Comparison of ENCODE assay signal across 8 cellular contexts in genomic region chr22:30423296-30423958, GRCh38. TPM values are rescaled to one million over a fixed set of nuclear protein-coding genes. Genes with fewer than 3 reads are reported as not detected.
DNase-seq lines count a peak whose midpoint lies in the region; ATAC-seq and TF ChIP-seq lines count a peak whose summit lies in the region.

No MANE protein-coding gene starts in this region.

- ATAC-seq in HG03066 (IDR thresholded peaks at IDR 0.05; ENCODE audit: low read depth, unreplicated experiment): peak; percentile 28
- peak; percentile 60 for ATAC-seq in body of pancreas

- H3K9me3 ChIP-seq in SK-N-MC (ENCODE audit: low read depth, low read length): no peaks in the 10 kb centered on the region
- no peaks in the 10 kb centered on the region for H3K9me3 ChIP-seq in body of pancreas

- WGBS in body of pancreas, 2 donors: 0% methylated on average over 11 to 45 of the region's 45 CpGs

- H3K27me3 ChIP-seq in body of pancreas: no peaks in the 10 kb centered on the region

- H3K27ac ChIP-seq in SK-N-MC: peak overlapping the region; percentile 89
- peak overlapping the region; percentile 94 to 97 (median 96) for H3K27ac ChIP-seq in body of pancreas

- intact Hi-C loops in body of pancreas (cut with DNase I): no loop called here

- peak in 3 of 7 experiments; percentile 15 to 36 (median 24) for TF ChIP-seq CTCF in body of pancreas (IDR thresholded peaks at IDR 0.05)

- peak overlapping the region; percentile 98 for H3K4me3 ChIP-seq in SK-N-MC
- H3K4me3 ChIP-seq in body of pancreas: peak overlapping the region; percentile 20

- TF ChIP-seq POLR2A in body of pancreas (IDR thresholded peaks at IDR 0.05): peak; percentile 91 to 95 (median 95)

- H3K36me3 ChIP-seq in SK-N-MC (ENCODE audit: insufficient read depth, low read length) (peaks cover 9% of the 10 kb centered on the region; the same call in 1 of the 2 replicates), body of pancreas (replicated peaks in 1 of 2; ENCODE audit: insufficient read depth in 1 of 2, low read depth in 2 of 2) (no peaks in the 10 kb centered on the region)

- H3K9ac ChIP-seq in SK-N-MC (ENCODE audit: insufficient read length): peak overlapping the region; percentile 97

- peak; percentile 38 to 47 for DNase-seq in NCI-H2081 (lab: John Stamatoyannopoulos, UW)
- DNase-seq in NCI-H2081 treated with DMSO at 0.1 percent for 48 hours (lab: John Stamatoyannopoulos, UW): no peak
- DNase-seq in SK-N-MC (ENCODE audit: low read depth, low spot score): no peak
- peak in 1 of 4 donors; percentile 63 for DNase-seq in body of pancreas
- DNase-seq in kidney glomerular epithelial cell (lab: John Stamatoyannopoulos, UW): peak; percentile 84
- peak; percentile 42 to 49 for DNase-seq in stimulated activated CD4-positive, alpha-beta T cell treated with anti-CD3 and anti-CD28 coated beads, Interleukin-4, amount 100 ng/mL, for 4 hours
- DNase-seq in cortex of kidney (lab: John Stamatoyannopoulos, UW): no peak

- H3K4me1 ChIP-seq in body of pancreas: peaks cover 53% of the 10 kb centered on the region

RNA-seq across cellular contexts. Expression of gene MTFP1, which starts 2.1 kb away (rescaled TPM):
- 10 to 100 TPM in 1 of 2 donors, 1 to 10 TPM in 1; 9.9 to 18.5 TPM for total RNA-seq in body of pancreas

RNA-seq across cellular contexts. Expression of gene SEC14L2, which starts 26.6 kb away (rescaled TPM):
- total RNA-seq in body of pancreas: 1 to 10 TPM in 1 of 2 donors, under 1 TPM in 1; 0.33 to 3.9 TPM

RNA-seq across cellular contexts. Expression of gene RNF215, which starts 36.2 kb away (rescaled TPM):
- total RNA-seq in body of pancreas: 10 to 100 TPM; 13.8 to 14.0 TPM

RNA-seq across cellular contexts. Expression of gene SEC14L3, which starts 48.4 kb away (rescaled TPM):
- total RNA-seq in body of pancreas: not detected

Comparison
In these comparisons a context has a peak if more than half of its experiments do, and no peak if none do; other contexts are left out.
1. DNase-seq: peak in NCI-H2081 (2 of 2), kidney glomerular epithelial cell (single experiment) and stimulated activated CD4-positive, alpha-beta T cell treated with anti-CD3 and anti-CD28 coated beads, Interleukin-4, amount 100 ng/mL, for 4 hours (2 of 2); none in NCI-H2081 treated with DMSO at 0.1 percent for 48 hours (single experiment), SK-N-MC (single experiment) and cortex of kidney (single experiment).